12 cellular contexts compared by ENCODE assay signal in the genomic region with DNA sequence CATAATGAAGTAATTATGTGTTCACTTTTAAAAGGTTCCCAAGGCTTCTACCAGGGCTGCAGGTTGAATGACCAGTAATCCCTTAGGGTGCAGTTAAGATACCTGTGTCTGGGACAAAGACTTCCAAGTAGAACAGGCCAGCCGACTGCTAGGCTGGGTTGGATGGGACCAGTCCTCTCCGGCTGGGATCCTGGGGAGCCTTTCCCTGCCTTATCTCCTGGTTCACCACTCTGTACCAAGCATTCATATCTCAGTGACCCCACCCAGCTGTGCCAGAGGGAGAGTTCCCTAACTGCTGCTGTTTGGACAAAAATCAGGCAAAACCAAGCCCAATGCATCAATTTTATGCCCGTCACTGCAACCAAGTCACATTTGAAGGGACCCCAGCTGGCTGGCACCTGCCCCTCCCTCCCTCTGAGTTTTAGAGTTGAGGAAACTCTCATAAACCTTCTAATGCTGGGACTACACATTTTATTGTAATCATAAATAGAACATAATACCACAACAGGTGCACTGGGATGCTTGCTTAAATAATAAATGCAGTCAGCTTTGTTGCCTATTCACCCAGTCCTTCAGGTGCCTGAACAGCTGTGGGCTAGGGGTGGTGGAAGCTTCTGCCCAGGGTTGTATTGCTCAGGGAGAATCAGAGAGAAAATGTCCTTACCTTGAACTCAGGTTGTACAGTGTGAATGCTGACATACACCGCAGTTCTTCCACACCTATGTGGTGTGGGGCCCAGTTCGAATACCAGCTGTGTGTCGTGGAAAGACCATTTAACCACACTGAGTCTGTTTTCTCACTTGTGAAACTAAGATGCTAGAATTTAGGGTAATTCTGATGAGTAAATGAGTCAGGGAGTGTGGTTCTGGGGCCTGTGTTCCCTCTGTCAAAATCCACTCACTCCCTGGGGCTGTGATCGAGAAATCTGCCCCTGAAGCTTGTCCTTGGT.
A peak's percentile ranks its signal among the peaks of the same experiment; 100 is the strongest.
DNase-seq lines count a peak whose midpoint lies in the region; ATAC-seq and TF ChIP-seq lines count a peak whose summit lies in the region.
"Had no signal": no experiment of that assay in that cellular context is flagged by ENCODE, and none has a peak within 500 bp of the region (broad histone marks: within the 10 kb centered on the region; RNA-seq: fewer than 3 reads in every experiment).

No MANE protein-coding gene starts in this region.

- H4K8ac ChIP-seq in mesendoderm (ENCODE audit: low read depth, low read length): no peak overlapping the region

- peak; percentile 9 for DNase-seq in GM20000 (ENCODE audit: low spot score)
- DNase-seq in NCI-H2171 (lab: John Stamatoyannopoulos, UW): peak; percentile 95
- peak; percentile 65 for DNase-seq in myocyte (ENCODE audit: low read depth)
- no peak for DNase-seq in ecto neural progenitor cell (ENCODE audit: low spot score)
- DNase-seq in kidney tubule cell (ENCODE audit: low spot score): no peak
- no peak for DNase-seq in mesendoderm
- DNase-seq: central memory CD4-positive, alpha-beta T cell; NCI-H1048; SHP77 had no signal

- ATAC-seq in GM18511 (IDR thresholded peaks at IDR 0.05; ENCODE audit: unreplicated experiment): peak; percentile 82

- no peaks in the 10 kb centered on the region for H3K79me1 ChIP-seq in mesendoderm (ENCODE audit: low read length)

- H3K56ac ChIP-seq in mesendoderm (ENCODE audit: low read length): no peak overlapping the region

- H3K27ac ChIP-seq in mesendoderm (ENCODE audit: low read depth, low read length): no peak overlapping the region
- H3K27ac ChIP-seq: suprapubic skin had no signal

- no peak overlapping the region for H3K4me3 ChIP-seq in mesendoderm (ENCODE audit: low read length)
- H3K4me3 ChIP-seq: smooth muscle cell, suprapubic skin had no signal

- H3K4me2 ChIP-seq in mesendoderm (ENCODE audit: low read length): no peak overlapping the region

- no peak overlapping the region for H3K9ac ChIP-seq in mesendoderm (ENCODE audit: low read length)

- H2AK5ac ChIP-seq in mesendoderm (ENCODE audit: low read length): no peak overlapping the region

- no CpG with 5 or more reads among the region's 7 CpGs for WGBS in mesendoderm (ENCODE audit: extremely low coverage, insufficient coverage, low lambda C conversion rate)

- no peak overlapping the region for H2BK5ac ChIP-seq in mesendoderm (ENCODE audit: low read length)

- H3K4ac ChIP-seq in mesendoderm (ENCODE audit: low read depth, low read length): no peak overlapping the region

- H3K23ac ChIP-seq in mesendoderm (ENCODE audit: low read length): no peak overlapping the region

- H3K18ac ChIP-seq in mesendoderm (ENCODE audit: low read length): no peak overlapping the region

- no peak for TF ChIP-seq CTCF in GM20000 (IDR thresholded peaks at IDR 0.05; ENCODE audit: extremely low read depth, missing control alignments)

- peaks cover 12% of the 10 kb centered on the region for H3K4me1 ChIP-seq in mesendoderm (ENCODE audit: control insufficient read depth, low read depth, low read length)

- no peak overlapping the region for H2BK120ac ChIP-seq in mesendoderm (ENCODE audit: low read depth, low read length)

- H4K5ac ChIP-seq in mesendoderm (ENCODE audit: low read length): no peak overlapping the region

- no peak overlapping the region for H2BK15ac ChIP-seq in mesendoderm (replicated peaks; ENCODE audit: low read depth)

- H3K27me3 ChIP-seq in mesendoderm (ENCODE audit: insufficient read depth, low read length, poor library complexity): no peaks in the 10 kb centered on the region
- H3K27me3 ChIP-seq: suprapubic skin had no signal

- no peaks in the 10 kb centered on the region for H3K79me2 ChIP-seq in mesendoderm (ENCODE audit: control insufficient read depth, insufficient read depth, low read length)

- H3K36me3 ChIP-seq in mesendoderm (ENCODE audit: control insufficient read depth, insufficient read depth, low read length): no peaks in the 10 kb centered on the region
- H3K36me3 ChIP-seq: suprapubic skin had no signal

Comparison
In these comparisons a context has a peak if more than half of its experiments do, and no peak if none do; other contexts are left out.
1. DNase-seq: peak in GM20000 (single experiment), NCI-H2171 (single experiment) and myocyte (single experiment); none in ecto neural progenitor cell (single experiment), kidney tubule cell (single experiment) and mesendoderm (single experiment).